In the genomic region with DNA sequence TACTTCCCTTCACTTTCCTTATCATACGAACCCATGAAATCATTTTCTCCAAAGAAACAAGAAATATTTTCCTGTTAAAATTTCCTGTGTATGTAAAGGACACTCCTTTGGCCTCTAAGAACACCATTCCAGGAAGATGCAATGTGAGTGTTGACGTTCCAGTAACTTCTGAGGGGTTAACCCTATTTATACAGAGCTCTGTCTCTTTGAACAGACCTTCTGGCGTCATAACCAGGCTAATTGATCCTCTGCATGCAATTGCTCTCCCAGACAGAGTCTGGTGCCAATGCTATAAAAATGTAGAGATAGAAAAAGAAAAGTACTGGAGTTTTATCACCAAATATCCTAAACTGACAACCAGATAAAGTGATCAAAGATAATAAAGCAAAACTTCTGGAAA, we compare ENCODE assay signal across 29 cellular contexts.
"Had no signal": no experiment of that assay in that cellular context is flagged by ENCODE, and none has a peak within 500 bp of the region (broad histone marks: within the 10 kb centered on the region; RNA-seq: fewer than 3 reads in every experiment).

No MANE protein-coding gene starts in this region.

- H3K4me2 ChIP-seq: PC-9 had no signal

- H3K27ac ChIP-seq: cardiac muscle cell, PC-9, RWPE1 had no signal

- ATAC-seq: activated CD8-positive, alpha-beta T cell treated with anti-CD3 and anti-CD28 coated beads for 36 hours; activated T-cell treated with anti-CD3 and anti-CD28 coated beads, Interleukin-2, amount 50 U/mL, for 72 hours; activated T-helper 17 cell treated with anti-CD3 and anti-CD28 coated beads, Interleukin-2, amount 50 U/mL, for 72 hours; K562; Right ventricle myocardium inferior had no signal

- H3K36me3 ChIP-seq: cardiac muscle cell had no signal

- H2AFZ ChIP-seq: PC-9 had no signal

- DNase-seq: activated CD4-positive, alpha-beta T cell treated with anti-CD3 and anti-CD28 coated beads, Interleukin-2, amount 10 ng/mL, durations not matched to agents 24 days and 14 days; activated CD4-positive, alpha-beta T cell treated with anti-CD3 and anti-CD28 coated beads, Interleukin-2, amount 50 U/mL, for 4 hours; activated CD8-positive, alpha-beta T cell treated with anti-CD3 and anti-CD28 coated beads for 36 hours; activated effector memory CD4-positive, alpha-beta T cell treated with anti-CD3 and anti-CD28 coated beads, Interleukin-2, amount 50 U/mL, for 16 hours; activated naive CD4-positive, alpha-beta T cell; activated naive CD4-positive, alpha-beta T cell treated with anti-CD3 and anti-CD28 coated beads, Interleukin-2, amount 50 U/mL, for 16 hours; activated naive CD8-positive, alpha-beta T cell treated with anti-CD3 and anti-CD28 coated beads for 36 hours; activated T-cell treated with anti-CD3 and anti-CD28 coated beads, Interleukin-2, amount 50 U/mL, for 1 hour; activated T-cell treated with anti-CD3 and anti-CD28 coated beads, Interleukin-2, amount 50 U/mL, for 72 hours; amniotic stem cell; aorta; NCI-H1092 treated with DMSO at 0.1 percent for 48 hours; NCI-H1417; NCI-H146; NCI-H187; NCI-H2029 treated with DMSO at 0.1 percent for 48 hours; NCI-H2107; NCI-H2171; NCI-H226; NCI-H446 treated with DMSO at 0.1 percent for 48 hours; NCI-H524; NCI-H82; PC-9; SIG-M5 had no signal

- H3K4me3 ChIP-seq: cardiac muscle cell, K562, PC-9 had no signal
